In genomic region chr4:84750956-84751275, GRCh38 we compare ENCODE assay signal across 15 cellular contexts.
"Had no signal": no experiment of that assay in that cellular context is flagged by ENCODE, and none has a peak within 500 bp of the region (broad histone marks: within the 10 kb centered on the region; RNA-seq: fewer than 3 reads in every experiment).

No MANE protein-coding gene starts in this region.

- H3K9me3 ChIP-seq: MG63, SJCRH30 had no signal

- H3K27ac ChIP-seq: SJCRH30 had no signal

- DNase-seq: activated CD4-positive, alpha-beta T cell treated with anti-CD3 and anti-CD28 coated beads for 48 hours; activated CD4-positive, alpha-beta T cell treated with anti-CD3 and anti-CD28 coated beads, Interleukin-2, amount 50 U/mL, for 48 hours; activated CD4-positive, CD25-positive, alpha-beta regulatory T cell treated with anti-CD3 and anti-CD28 coated beads, Interleukin-2, amount 50 U/mL, for 72 hours; activated gamma-delta T cell; activated naive CD4-positive, alpha-beta T cell treated with anti-CD3 and anti-CD28 coated beads for 36 hours; activated T-cell treated with anti-CD3 and anti-CD28 coated beads for 4 hours; activated T-cell treated with anti-CD3 and anti-CD28 coated beads, Interleukin-2, amount 50 U/mL, for 48 hours; NCI-H1417 treated with DMSO at 0.1 percent for 48 hours; NCI-H2107; NCI-H226; Right ventricle myocardium superior had no signal

- H3K4me3 ChIP-seq: MG63, SJCRH30 had no signal

- H3K27me3 ChIP-seq: MG63, SJCRH30 had no signal

- ATAC-seq: activated T-helper 17 cell treated with anti-CD3 and anti-CD28 coated beads, Interleukin-2, amount 50 U/mL, for 72 hours; Panc1 had no signal

- H3K36me3 ChIP-seq: MG63 had no signal
